ENCODE assay signal across 8 cellular contexts in the genomic region with DNA sequence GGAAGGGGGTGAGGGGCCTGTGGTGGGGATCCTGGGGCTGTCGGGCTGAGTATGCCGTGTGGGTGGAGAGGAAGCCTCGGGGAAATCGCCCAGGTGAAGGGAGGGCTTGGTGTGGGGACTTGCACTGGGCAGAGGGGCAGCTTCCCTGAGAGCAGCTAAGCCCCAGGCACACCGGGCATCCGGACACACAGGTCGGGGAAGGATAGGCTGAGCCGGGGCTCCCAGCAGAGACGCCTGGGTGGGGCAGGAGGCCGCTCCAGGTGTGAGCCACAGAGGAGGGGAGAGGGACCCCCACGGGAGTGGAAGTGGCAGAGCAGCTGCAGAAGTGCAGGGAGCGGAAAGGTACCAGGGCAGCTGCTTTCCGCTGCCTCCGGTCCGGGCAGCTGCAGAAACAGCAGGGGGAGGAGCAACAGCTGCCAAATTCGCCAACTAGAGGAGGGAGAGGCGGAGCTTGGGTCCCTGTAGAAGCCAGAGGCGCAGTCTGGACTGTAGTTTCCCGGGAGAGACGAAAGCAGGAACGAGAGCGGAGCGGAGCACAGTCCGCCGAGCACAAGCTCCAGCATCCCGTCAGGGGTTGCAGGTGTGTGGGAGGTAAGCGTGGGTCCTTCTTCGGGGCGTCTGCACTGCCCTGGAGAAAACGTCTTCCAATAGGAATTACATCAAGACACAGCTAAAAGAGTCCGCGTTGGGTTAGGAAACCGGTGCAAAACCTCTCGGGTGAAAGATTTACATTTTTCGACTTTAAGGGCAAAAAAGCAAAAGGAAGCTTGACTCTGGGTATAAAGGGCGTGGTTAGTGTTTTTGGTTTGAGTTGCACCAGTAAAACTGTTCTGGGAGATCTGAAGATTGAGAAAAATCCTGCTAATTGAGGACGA. TPM values are rescaled to one million over a fixed set of nuclear protein-coding genes. Genes with fewer than 3 reads are reported as not detected.
DNase-seq lines count a peak whose midpoint lies in the region; ATAC-seq and TF ChIP-seq lines count a peak whose summit lies in the region.

SERPINI1 (plus strand) TSS at position 489 of the 875 bp plus-strand sequence. CDS start 53,408 bp downstream, outside the sequence.

- H3K27me3 ChIP-seq in KMS-11 (ENCODE audit: insufficient read depth, low read depth): no peaks in the 10 kb centered on the region
- no peaks in the 10 kb centered on the region for H3K27me3 ChIP-seq in Peyer's patch
- peaks cover 13% of the 10 kb centered on the region for H3K27me3 ChIP-seq in neural cell (ENCODE audit: insufficient read depth, low read depth, low read length)

- H3K27ac ChIP-seq in KMS-11 (peak within 1 kb of the TSS; percentile 68), Peyer's patch (peak within 1 kb of the TSS; percentile 79 to 96 (median 92)), neural cell (ENCODE audit: low read length) (peak within 1 kb of the TSS; percentile 88)

- peaks cover 39% of the 10 kb centered on the region for H3K79me2 ChIP-seq in KMS-11 (ENCODE audit: insufficient read depth, low read depth)
- H3K79me2 ChIP-seq in neural cell (replicated peaks; ENCODE audit: insufficient read depth, low read length): peaks cover 45% of the 10 kb centered on the region

- H3K4me2 ChIP-seq in KMS-11: peak within 1 kb of the TSS; percentile 61
- peak within 1 kb of the TSS; percentile 49 for H3K4me2 ChIP-seq in neural cell (ENCODE audit: low read length)

- no peak for TF ChIP-seq EP300 in neural cell (conservative IDR thresholded peaks at IDR 0.05; ENCODE audit: poor library complexity, severe bottlenecking)

- H2AFZ ChIP-seq in KMS-11 (ENCODE audit: low read depth) (peak within 1 kb of the TSS; percentile 94), neural cell (ENCODE audit: low read depth, low read length) (peak within 1 kb of the TSS; percentile 86)

- peaks cover 6% of the 10 kb centered on the region; the same call in 1 of the 2 replicates for H4K20me1 ChIP-seq in KMS-11 (ENCODE audit: insufficient read depth)
- H4K20me1 ChIP-seq in neural cell (ENCODE audit: insufficient read depth): no peaks in the 10 kb centered on the region

- H3K4me1 ChIP-seq in KMS-11 (ENCODE audit: low read depth, poor library complexity, severe bottlenecking) (peaks cover 21% of the 10 kb centered on the region), Peyer's patch (peaks cover 0 to 15% (median 0%) of the 10 kb centered on the region in 4 donors)

- peak within 1 kb of the TSS; percentile 54 for H3K9ac ChIP-seq in KMS-11
- peak within 1 kb of the TSS; percentile 87 for H3K9ac ChIP-seq in neural cell (ENCODE audit: low read length)

- H3F3A ChIP-seq in neural cell (ENCODE audit: insufficient read depth, low read length, poor library complexity, severe bottlenecking): no peaks in the 10 kb centered on the region

- no peaks in the 10 kb centered on the region for H3K9me3 Mint-ChIP-seq in stimulated activated naive CD8-positive, alpha-beta T cell treated with anti-CD3 and anti-CD28 coated beads, Interleukin-15, amount 100 ng/mL, for 72 hours

- ATAC-seq in GM21825 (IDR thresholded peaks at IDR 0.05; ENCODE audit: unreplicated experiment): peak; percentile 62
- peak; percentile 60 for ATAC-seq in stimulated activated naive CD8-positive, alpha-beta T cell treated with anti-CD3 and anti-CD28 coated beads, Interleukin-15, amount 100 ng/mL, for 72 hours

- H3K36me3 ChIP-seq in KMS-11 (ENCODE audit: insufficient read depth) (no peaks in the 10 kb centered on the region), Peyer's patch (no peaks in the 10 kb centered on the region), neural cell (ENCODE audit: insufficient read depth, low read length) (no peaks in the 10 kb centered on the region)

- H3K4me3 ChIP-seq in KMS-11 (IDR thresholded peaks at IDR 0.05; ENCODE audit: insufficient read depth, low read depth, low read length) (peak within 1 kb of the TSS; percentile 82), Peyer's patch (peak within 1 kb of the TSS; percentile 79 to 83 (median 82)), fibroblast of villous mesenchyme (ENCODE audit: low read depth, low read length) (peak within 1 kb of the TSS; percentile 98), neural cell (ENCODE audit: low read length) (peak within 1 kb of the TSS; percentile 76)

- no peak within 1 kb of the TSS for H3K4me3 Mint-ChIP-seq in stimulated activated naive CD8-positive, alpha-beta T cell treated with anti-CD3 and anti-CD28 coated beads, Interleukin-15, amount 100 ng/mL, for 72 hours

- no peaks in the 10 kb centered on the region for H3K9me3 ChIP-seq in Peyer's patch
- no peaks in the 10 kb centered on the region for H3K9me3 ChIP-seq in neural cell (ENCODE audit: low read length)

- TF ChIP-seq CTCF in KMS-11 (conservative IDR thresholded peaks at IDR 0.05; ENCODE audit: low read depth, low read length) (no peak), Peyer's patch (IDR thresholded peaks at IDR 0.05) (no peak), fibroblast of villous mesenchyme (IDR thresholded peaks at IDR 0.05; ENCODE audit: insufficient read depth, low read depth, low read length) (no peak), neural cell (IDR thresholded peaks at IDR 0.05; ENCODE audit: poor library complexity, severe bottlenecking) (no peak)

- no peaks in the 10 kb centered on the region for H3K9me2 ChIP-seq in neural cell (ENCODE audit: insufficient read depth, low read length)

- DNase-seq in Daoy (ENCODE audit: low read depth) (peak; percentile 95), Peyer's patch (peak; percentile 88 to 95 (median 90)), fibroblast of villous mesenchyme (ENCODE audit: low read depth) (peak; percentile 90)
- DNase-seq in activated T-helper 9 cell treated with anti-CD3 and anti-CD28 coated beads, Interleukin-2, amount 50 U/mL, for 16 hours (ENCODE audit: low read depth): peak; percentile 63
- peak in 1 of 2 donors; percentile 79 for DNase-seq in stimulated activated naive CD8-positive, alpha-beta T cell treated with anti-CD3 and anti-CD28 coated beads, Interleukin-15, amount 100 ng/mL, for 72 hours

- TF ChIP-seq POLR2A in Peyer's patch (IDR thresholded peaks at IDR 0.05): peak; percentile 65 to 70

- peaks cover 19% of the 10 kb centered on the region for H3K4me1 Mint-ChIP-seq in stimulated activated naive CD8-positive, alpha-beta T cell treated with anti-CD3 and anti-CD28 coated beads, Interleukin-15, amount 100 ng/mL, for 72 hours

- H3K27me3 Mint-ChIP-seq in stimulated activated naive CD8-positive, alpha-beta T cell treated with anti-CD3 and anti-CD28 coated beads, Interleukin-15, amount 100 ng/mL, for 72 hours: no peaks in the 10 kb centered on the region

- peak; percentile 35 for TF ChIP-seq RAD21 in neural cell (conservative IDR thresholded peaks at IDR 0.05)

- H3K27ac Mint-ChIP-seq in stimulated activated naive CD8-positive, alpha-beta T cell treated with anti-CD3 and anti-CD28 coated beads, Interleukin-15, amount 100 ng/mL, for 72 hours: peak within 1 kb of the TSS in 1 of 2 donors; percentile 36

TF ChIP-seq in neural cell, 6 proteins besides CTCF, POLR2A, EP300 and RAD21:
- no peak for TF ChIP-seq SMC3 (conservative IDR thresholded peaks at IDR 0.05; ENCODE audit: poor library complexity)
- TF ChIP-seq POLR2AphosphoS5 (IDR thresholded peaks at IDR 0.05): peak; percentile 71
- TF ChIP-seq MXI1 (conservative IDR thresholded peaks at IDR 0.05; ENCODE audit: poor library complexity, severe bottlenecking): peak; percentile 72
- peak; percentile 44 for TF ChIP-seq TAF1 (IDR thresholded peaks at IDR 0.05; ENCODE audit: low read depth)
- TF ChIP-seq, protein P1, sequence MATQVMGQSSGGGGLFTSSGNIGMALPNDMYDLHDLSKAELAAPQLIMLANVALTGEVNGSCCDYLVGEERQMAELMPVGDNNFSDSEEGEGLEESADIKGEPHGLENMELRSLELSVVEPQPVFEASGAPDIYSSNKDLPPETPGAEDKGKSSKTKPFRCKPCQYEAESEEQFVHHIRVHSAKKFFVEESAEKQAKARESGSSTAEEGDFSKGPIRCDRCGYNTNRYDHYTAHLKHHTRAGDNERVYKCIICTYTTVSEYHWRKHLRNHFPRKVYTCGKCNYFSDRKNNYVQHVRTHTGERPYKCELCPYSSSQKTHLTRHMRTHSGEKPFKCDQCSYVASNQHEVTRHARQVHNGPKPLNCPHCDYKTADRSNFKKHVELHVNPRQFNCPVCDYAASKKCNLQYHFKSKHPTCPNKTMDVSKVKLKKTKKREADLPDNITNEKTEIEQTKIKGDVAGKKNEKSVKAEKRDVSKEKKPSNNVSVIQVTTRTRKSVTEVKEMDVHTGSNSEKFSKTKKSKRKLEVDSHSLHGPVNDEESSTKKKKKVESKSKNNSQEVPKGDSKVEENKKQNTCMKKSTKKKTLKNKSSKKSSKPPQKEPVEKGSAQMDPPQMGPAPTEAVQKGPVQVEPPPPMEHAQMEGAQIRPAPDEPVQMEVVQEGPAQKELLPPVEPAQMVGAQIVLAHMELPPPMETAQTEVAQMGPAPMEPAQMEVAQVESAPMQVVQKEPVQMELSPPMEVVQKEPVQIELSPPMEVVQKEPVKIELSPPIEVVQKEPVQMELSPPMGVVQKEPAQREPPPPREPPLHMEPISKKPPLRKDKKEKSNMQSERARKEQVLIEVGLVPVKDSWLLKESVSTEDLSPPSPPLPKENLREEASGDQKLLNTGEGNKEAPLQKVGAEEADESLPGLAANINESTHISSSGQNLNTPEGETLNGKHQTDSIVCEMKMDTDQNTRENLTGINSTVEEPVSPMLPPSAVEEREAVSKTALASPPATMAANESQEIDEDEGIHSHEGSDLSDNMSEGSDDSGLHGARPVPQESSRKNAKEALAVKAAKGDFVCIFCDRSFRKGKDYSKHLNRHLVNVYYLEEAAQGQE (IDR thresholded peaks at IDR 0.05; ENCODE audit: borderline replicate concordance): peak; percentile 61
- TF ChIP-seq EZH2 (IDR thresholded peaks at IDR 0.05; ENCODE audit: borderline replicate concordance, insufficient read depth, low read length, poor library complexity, severe bottlenecking): no peak

RNA-seq across cellular contexts. Expression of gene SERPINI1, which starts in this region (rescaled TPM):
- total RNA-seq in Daoy (2014; rRNA removed; shearing (Covaris generic)): 0.86 and 7.7 TPM in 2 replicates
- total RNA-seq in Peyer's patch (1 to 10 TPM in 2 of 4 donors, under 1 TPM in 1, not detected in 1; 0.54 to 4.1 (median 1.2) TPM), fibroblast of villous mesenchyme (2.2 and 2.6 TPM in 2 replicates)
- polyA plus RNA-seq in neural cell: 123 and 150 TPM in 2 replicates
- 64.2 and 66.2 TPM in 2 replicates for polyA minus RNA-seq in neural cell
